ENCODE assay signal across 17 cellular contexts in genomic region chr5:10328323-10328722, GRCh38. TPM values are rescaled to one million over a fixed set of nuclear protein-coding genes. Genes with fewer than 3 reads are reported as not detected.
DNase-seq lines count a peak whose midpoint lies in the region; ATAC-seq and TF ChIP-seq lines count a peak whose summit lies in the region.
"Had no signal": no experiment of that assay in that cellular context is flagged by ENCODE, and none has a peak within 500 bp of the region (broad histone marks: within the 10 kb centered on the region; RNA-seq: fewer than 3 reads in every experiment).

No MANE protein-coding gene starts in this region.

- dilution Hi-C loops in mammary epithelial cell (cut with HindIII; ENCODE audit: low sequenced_read_pairs) = no loop called here

- no peak for TF ChIP-seq EP300 in SK-N-SH (IDR thresholded peaks at IDR 0.05; ENCODE audit: borderline replicate concordance in 1 of 2, low read depth in 1 of 2, low read length in 1 of 2)

- POLR2A ChIA-PET in SK-N-SH (lab: Yijun Ruan, JAX) = no interaction called here

- DNase-seq in ELR (ENCODE audit: low read depth) (peak; percentile 82), HT1080 (ENCODE audit: low read depth) (peak; percentile 63), mammary epithelial cell (peak; percentile 72), SHP77 treated with DMSO at 0.1 percent for 48 hours (lab: John Stamatoyannopoulos, UW) (no peak), SK-N-SH (no peak)
- peak; percentile 3 for DNase-seq in stimulated activated CD8-positive, alpha-beta memory T cell treated with anti-CD3 and anti-CD28 coated beads, Interleukin-4, amount 100 ng/mL, for 48 hours
- DNase-seq: BE2C; CD4-positive, alpha-beta memory T cell; H7; NCI-H1105 treated with DMSO at 0.1 percent for 48 hours; NCI-H187 treated with DMSO at 0.1 percent for 48 hours; NCI-H446; Right ventricle myocardium superior had no signal

- H3F3A ChIP-seq in SK-N-SH (replicated peaks; ENCODE audit: insufficient read depth) = no peaks in the 10 kb centered on the region

- H3K9me3 ChIP-seq in mammary epithelial cell (replicated peaks; ENCODE audit: insufficient read depth, low read length) (no peaks in the 10 kb centered on the region), SK-N-SH (no peaks in the 10 kb centered on the region)
- H3K9me3 ChIP-seq: BE2C had no signal

- ATAC-seq in HG03139 (IDR thresholded peaks at IDR 0.05; ENCODE audit: unreplicated experiment) = no peak

- H3K4me3 ChIP-seq in mammary epithelial cell (replicated peaks in 1 of 3; ENCODE audit: insufficient read depth in 1 of 3, low read depth in 2 of 3, low read length in 3 of 3) = no peak overlapping the region
- H3K4me3 ChIP-seq in SK-N-SH (ENCODE audit: low read depth in 2 of 2, low read length in 1 of 2) = no peak overlapping the region
- H3K4me3 ChIP-seq: PC-9 had no signal

- no peaks in the 10 kb centered on the region for H3K79me2 ChIP-seq in mammary epithelial cell (ENCODE audit: insufficient read depth, low read length)
- H3K79me2 ChIP-seq in SK-N-SH (ENCODE audit: insufficient read depth) = no peaks in the 10 kb centered on the region

- no peaks in the 10 kb centered on the region for H3K27me3 ChIP-seq in mammary epithelial cell (ENCODE audit: insufficient read depth, low read length)
- no peaks in the 10 kb centered on the region for H3K27me3 ChIP-seq in SK-N-SH (ENCODE audit: insufficient read depth)
- H3K27me3 ChIP-seq: BE2C had no signal

- H3K4me2 ChIP-seq in mammary epithelial cell (ENCODE audit: insufficient read depth, low read depth, low read length) (peak overlapping the region; percentile 41), SK-N-SH (no peak overlapping the region)
- H3K4me2 ChIP-seq: KMS-11, PC-9 had no signal

- H3K9ac ChIP-seq in mammary epithelial cell (ENCODE audit: insufficient read depth, low read length) = no peak overlapping the region
- H3K9ac ChIP-seq in SK-N-SH = no peak overlapping the region
- H3K9ac ChIP-seq: KMS-11 had no signal

- in situ Hi-C loops in mammary epithelial cell (cut with MboI; ENCODE audit: low sequenced_read_pairs in 2 of 2) = no loop called here

- WGBS in mammary epithelial cell (ENCODE audit: low coverage, missing lambda C conversion rate) = 69% methylated on average over 4 of the region's 5 CpGs
- WGBS in SK-N-SH (ENCODE audit: low lambda C conversion rate) = 78% methylated on average over 5 of the region's 5 CpGs

- TF ChIP-seq CTCF in mammary epithelial cell (conservative IDR thresholded peaks at IDR 0.05 in 1 of 2, IDR thresholded peaks at IDR 0.05 in 1 of 2; ENCODE audit: extremely low read depth in 1 of 2, insufficient read depth in 1 of 2, low read depth in 1 of 2, low read length in 2 of 2) = no peak
- no peak for TF ChIP-seq CTCF in SK-N-SH (IDR thresholded peaks at IDR 0.05)

- H4K20me1 ChIP-seq in mammary epithelial cell (ENCODE audit: insufficient read depth, low read length) (no peaks in the 10 kb centered on the region), SK-N-SH (ENCODE audit: insufficient read depth) (no peaks in the 10 kb centered on the region)

- CTCF ChIA-PET in mammary epithelial cell (lab: Charles Lee; ENCODE audit: low non-redundant PET) (no interaction called here), SK-N-SH (lab: Yijun Ruan, JAX) (interaction anchor here (2.3 kb wide), 1 partner anchor 44 kb away, joined by 7 read pairs; no protein-coding TSS in a partner anchor)

- no TSS peak for BruUV-seq in mammary epithelial cell (replicated peaks; lab: Mats Ljungman, UMichigan)

- H3K36me3 ChIP-seq in mammary epithelial cell (ENCODE audit: insufficient read depth, low read length) = no peaks in the 10 kb centered on the region
- no peaks in the 10 kb centered on the region for H3K36me3 ChIP-seq in SK-N-SH (replicated peaks in 1 of 2; ENCODE audit: control insufficient read depth in 1 of 2, insufficient read depth in 2 of 2, low read length in 1 of 2)
- H3K36me3 ChIP-seq: BE2C had no signal

- H3K9me2 ChIP-seq in SK-N-SH = no peaks in the 10 kb centered on the region

- H2AFZ ChIP-seq in mammary epithelial cell (ENCODE audit: low read depth, low read length) = no peak overlapping the region
- no peak overlapping the region for H2AFZ ChIP-seq in SK-N-SH (ENCODE audit: low read depth)
- H2AFZ ChIP-seq: PC-9 had no signal

- H3K4me1 ChIP-seq in mammary epithelial cell (ENCODE audit: insufficient read depth, low read length) (peaks cover 25% of the 10 kb centered on the region), SK-N-SH (ENCODE audit: control insufficient read depth in 1 of 2, insufficient read depth in 2 of 2, low read depth in 1 of 2, low read length in 1 of 2) (peaks cover 0 to 24% of the 10 kb centered on the region in 2 experiments; a peak in 3 of 4 replicates)

- no peak for TF ChIP-seq RAD21 in SK-N-SH (IDR thresholded peaks at IDR 0.05; ENCODE audit: low read length)

- intact Hi-C loops in mammary epithelial cell (cut with micrococcal nuclease) = no loop called here

- no peak overlapping the region for H3K27ac ChIP-seq in mammary epithelial cell (ENCODE audit: insufficient read depth, low read depth, low read length)
- no peak overlapping the region for H3K27ac ChIP-seq in SK-N-SH (ENCODE audit: low read depth in 2 of 2, low read length in 1 of 2)
- H3K27ac ChIP-seq: HL-60, KMS-11, PC-9 had no signal

TF ChIP-seq in SK-N-SH, 30 proteins besides CTCF, POLR2A, EP300 and RAD21:
- no peak for TF ChIP-seq MAX (IDR thresholded peaks at IDR 0.05; ENCODE audit: low read depth)
- TF ChIP-seq TAF1 (IDR thresholded peaks at IDR 0.05; ENCODE audit: borderline replicate concordance, low read depth, low read length) = no peak
- no peak for TF ChIP-seq MEF2A (IDR thresholded peaks at IDR 0.05; ENCODE audit: borderline replicate concordance, low read depth)
- TF ChIP-seq, protein P1, sequence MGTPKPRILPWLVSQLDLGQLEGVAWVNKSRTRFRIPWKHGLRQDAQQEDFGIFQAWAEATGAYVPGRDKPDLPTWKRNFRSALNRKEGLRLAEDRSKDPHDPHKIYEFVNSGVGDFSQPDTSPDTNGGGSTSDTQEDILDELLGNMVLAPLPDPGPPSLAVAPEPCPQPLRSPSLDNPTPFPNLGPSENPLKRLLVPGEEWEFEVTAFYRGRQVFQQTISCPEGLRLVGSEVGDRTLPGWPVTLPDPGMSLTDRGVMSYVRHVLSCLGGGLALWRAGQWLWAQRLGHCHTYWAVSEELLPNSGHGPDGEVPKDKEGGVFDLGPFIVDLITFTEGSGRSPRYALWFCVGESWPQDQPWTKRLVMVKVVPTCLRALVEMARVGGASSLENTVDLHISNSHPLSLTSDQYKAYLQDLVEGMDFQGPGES (IDR thresholded peaks at IDR 0.05; ENCODE audit: low read depth, low read length) = no peak
- TF ChIP-seq FOSL2 (IDR thresholded peaks at IDR 0.05; ENCODE audit: borderline replicate concordance, low read depth) = no peak
- no peak for TF ChIP-seq FOXJ3 (CRISPR knock-in tag; IDR thresholded peaks at IDR 0.05)
- no peak for TF ChIP-seq POLR2AphosphoS5 (IDR thresholded peaks at IDR 0.05; ENCODE audit: low read depth, low read length)
- TF ChIP-seq MXI1 (IDR thresholded peaks at IDR 0.05; ENCODE audit: low read depth, low read length) = no peak
- no peak for TF ChIP-seq RXRA (IDR thresholded peaks at IDR 0.05; ENCODE audit: borderline replicate concordance, low read depth)
- TF ChIP-seq ZBTB33 (IDR thresholded peaks at IDR 0.05; ENCODE audit: borderline replicate concordance, low read depth) = no peak
- TF ChIP-seq SIN3A (IDR thresholded peaks at IDR 0.05; ENCODE audit: borderline replicate concordance, low read depth, low read length) = no peak
- no peak for TF ChIP-seq GABPA (IDR thresholded peaks at IDR 0.05; ENCODE audit: low read depth)
- no peak for TF ChIP-seq ELF1 (IDR thresholded peaks at IDR 0.05)
- no peak for TF ChIP-seq TCF12 (IDR thresholded peaks at IDR 0.05)

RNA-seq across cellular contexts. Expression of gene CMBL, which starts 20.6 kb away (rescaled TPM):
- 18.6 and 19.9 TPM in 2 replicates for total RNA-seq in HT1080 (2014; rRNA removed; shearing (Covaris generic))
- 96.0 and 101 TPM in 2 replicates for polyA plus RNA-seq in HT1080 (2015; cell fraction: cytosol; rRNA removed)
- polyA plus RNA-seq in HT1080 (2015; cell fraction: nucleus; rRNA removed) = 58.4 and 64.7 TPM in 2 replicates
- total RNA-seq in mammary epithelial cell = 10 to 100 TPM in 1 of 2 donors, 1 to 10 TPM in 1; 2.5 to 17.3 TPM
- polyA plus RNA-seq in mammary epithelial cell (28.8 TPM), SK-N-SH (2012; rRNA removed) (42.9 and 61.0 TPM in 2 replicates)
- polyA minus RNA-seq in mammary epithelial cell = 37.3 TPM
- 35.4 and 47.5 TPM in 2 replicates for polyA plus RNA-seq in SK-N-SH (2012; cell fraction: cytosol; rRNA removed)
- polyA plus RNA-seq in SK-N-SH (2012; cell fraction: nucleus; rRNA removed) = 15.4 and 21.3 TPM in 2 replicates

RNA-seq across cellular contexts. Expression of gene MARCHF6, which starts 25.2 kb away (rescaled TPM):
- 48.5 and 77.6 TPM in 2 replicates for total RNA-seq in HT1080 (2014; rRNA removed; shearing (Covaris generic))
- 50.4 and 62.4 TPM in 2 replicates for polyA plus RNA-seq in HT1080 (2015; cell fraction: cytosol; rRNA removed)
- polyA plus RNA-seq in HT1080 (2015; cell fraction: nucleus; rRNA removed) = 344 and 372 TPM in 2 replicates
- 100 to 1,000 TPM in 1 of 2 donors, 10 to 100 TPM in 1; 91.0 to 110 TPM for total RNA-seq in mammary epithelial cell
- 95.3 TPM for polyA plus RNA-seq in mammary epithelial cell
- 123 TPM for polyA minus RNA-seq in mammary epithelial cell
- 52.4 and 98.0 TPM in 2 replicates for polyA plus RNA-seq in SK-N-SH (2012; rRNA removed)
- 44.5 and 51.8 TPM in 2 replicates for polyA plus RNA-seq in SK-N-SH (2012; cell fraction: cytosol; rRNA removed)
- polyA plus RNA-seq in SK-N-SH (2012; cell fraction: nucleus; rRNA removed) = 123 and 283 TPM in 2 replicates

Comparison
In these comparisons a context has a peak if more than half of its experiments do, and no peak if none do; other contexts are left out.
1. DNase-seq: peak in ELR (single experiment), HT1080 (single experiment), mammary epithelial cell (single experiment) and stimulated activated CD8-positive, alpha-beta memory T cell treated with anti-CD3 and anti-CD28 coated beads, Interleukin-4, amount 100 ng/mL, for 48 hours (single experiment); none in SHP77 treated with DMSO at 0.1 percent for 48 hours (single experiment) and SK-N-SH (single experiment).